In genomic region chr1:43653339-43653738, GRCh38 we compare ENCODE assay signal across 8 cellular contexts. TPM values are rescaled to one million over a fixed set of nuclear protein-coding genes. Genes with fewer than 3 reads are reported as not detected.
DNase-seq lines count a peak whose midpoint lies in the region; ATAC-seq lines count a peak whose summit lies in the region.

No MANE protein-coding gene starts in this region.

- peaks cover 28 to 52% of the 10 kb centered on the region in 2 experiments for H3K36me3 ChIP-seq in mesenchymal stem cell (ENCODE audit: control insufficient read depth in 1 of 2, insufficient read depth in 2 of 2, low read depth in 1 of 2, low read length in 2 of 2)

- H2BK120ac ChIP-seq in mesenchymal stem cell (ENCODE audit: low read depth, low read length): no peak overlapping the region

- intact Hi-C loops in Right ventricle myocardium inferior (cut with DNase I): loop anchor here (2.0 kb wide), 1 partner anchor 101 kb away; no protein-coding TSS in a partner anchor

- H2BK5ac ChIP-seq in mesenchymal stem cell (ENCODE audit: low read depth, low read length, poor library complexity, severe bottlenecking): no peak overlapping the region

- H3K79me1 ChIP-seq in mesenchymal stem cell (replicated peaks; ENCODE audit: low read length, poor library complexity, severe bottlenecking): peaks cover 12% of the 10 kb centered on the region

- no peak overlapping the region for H3K27ac ChIP-seq in mesenchymal stem cell (ENCODE audit: low read length, poor library complexity, severe bottlenecking)

- H3K4me3 ChIP-seq in Jurkat, Clone E6-1 (ENCODE audit: low read length): no peak overlapping the region
- no peak overlapping the region for H3K4me3 ChIP-seq in mesenchymal stem cell (ENCODE audit: insufficient read depth in 1 of 2, low read depth in 1 of 2, low read length in 2 of 2)

- H3K18ac ChIP-seq in mesenchymal stem cell (ENCODE audit: low read depth in 1 of 2, low read length in 2 of 2): no peak overlapping the region

- H3K4ac ChIP-seq in mesenchymal stem cell (ENCODE audit: low read depth in 1 of 2, low read length in 2 of 2): no peak overlapping the region

- WGBS in mesenchymal stem cell: 63% methylated on average over 3 of the region's 3 CpGs

- no peak overlapping the region for H4K91ac ChIP-seq in mesenchymal stem cell (ENCODE audit: low read length)

- DNase-seq in ELR (ENCODE audit: low read depth): peak; percentile 67
- peak; percentile 26 for DNase-seq in Jurkat, Clone E6-1 (ENCODE audit: low read depth, low spot score)
- peak in 32 of 58 donors; percentile 1 to 71 (median 20) for DNase-seq in anterior cingulate cortex (lab: John Stamatoyannopoulos, UW)
- DNase-seq in mesenchymal stem cell: peak; percentile 63
- DNase-seq in stimulated activated CD4-positive, alpha-beta T cell treated with anti-CD3 and anti-CD28 coated beads, Interleukin-2, amount 100 ng/mL, for 48 hours: no peak
- DNase-seq in Right ventricle myocardium inferior (ENCODE audit: missing footprints): no peak
- no peak for DNase-seq in foreskin melanocyte
- no peak for DNase-seq in activated effector memory CD4-positive, alpha-beta T cell treated with anti-CD3 and anti-CD28 coated beads, Interleukin-2, amount 50 U/mL, for 16 hours

- no peak overlapping the region for H2BK12ac ChIP-seq in mesenchymal stem cell (ENCODE audit: low read length in 2 of 2)

- no peak for ATAC-seq in Right ventricle myocardium inferior

- no peak overlapping the region for H2BK15ac ChIP-seq in mesenchymal stem cell (ENCODE audit: low read depth, poor library complexity, severe bottlenecking)

- peaks cover 8% of the 10 kb centered on the region for H3K4me1 ChIP-seq in mesenchymal stem cell (ENCODE audit: control insufficient read depth, insufficient read depth, low read depth, low read length)

- no peak overlapping the region for H3K14ac ChIP-seq in mesenchymal stem cell (ENCODE audit: low read length in 2 of 2)

- H3K23ac ChIP-seq in mesenchymal stem cell (ENCODE audit: low read length in 2 of 2): no peak overlapping the region

- H2AFZ ChIP-seq in mesenchymal stem cell (ENCODE audit: low read depth, low read length): no peak overlapping the region

- no peak overlapping the region for H4K8ac ChIP-seq in mesenchymal stem cell (ENCODE audit: low read length)

- peak overlapping the region; percentile 54 for H3K9ac ChIP-seq in mesenchymal stem cell (ENCODE audit: low read length)

- no peak overlapping the region for H2AK5ac ChIP-seq in mesenchymal stem cell (ENCODE audit: low read length, severe bottlenecking)

- H3K9me3 ChIP-seq in mesenchymal stem cell (ENCODE audit: control insufficient read depth, low read length): no peaks in the 10 kb centered on the region

- no peaks in the 10 kb centered on the region for H3K27me3 ChIP-seq in mesenchymal stem cell (ENCODE audit: control insufficient read depth in 1 of 2, insufficient read depth in 1 of 2, low read length in 2 of 2)

- no peak overlapping the region for H3K4me2 ChIP-seq in mesenchymal stem cell (ENCODE audit: low read length, poor library complexity, severe bottlenecking)

RNA-seq across cellular contexts. Expression of gene KDM4A, which starts 3.4 kb away (rescaled TPM):
- 35.6 TPM for polyA plus RNA-seq in Jurkat, Clone E6-1 (2012; ENCODE audit: insufficient read depth, insufficient read length)
- 22.4 TPM for polyA plus RNA-seq in mesenchymal stem cell (2013, experiment 1 of 2)
- 21.9 TPM for polyA plus RNA-seq in mesenchymal stem cell (2013, experiment 2 of 2)
- 15.2 TPM for total RNA-seq in Right ventricle myocardium inferior

RNA-seq across cellular contexts. Expression of gene ST3GAL3, which starts 54.0 kb away (rescaled TPM):
- polyA plus RNA-seq in Jurkat, Clone E6-1 (2012; ENCODE audit: insufficient read depth, insufficient read length): 33.3 TPM
- polyA plus RNA-seq in mesenchymal stem cell (2013, experiment 1 of 2): 8.2 TPM
- polyA plus RNA-seq in mesenchymal stem cell (2013, experiment 2 of 2): 8.4 TPM
- total RNA-seq in Right ventricle myocardium inferior: 22.0 TPM

Comparison
In these comparisons a context has a peak if more than half of its experiments do, and no peak if none do; other contexts are left out.
1. DNase-seq: peak in ELR (single experiment), Jurkat, Clone E6-1 (single experiment), anterior cingulate cortex (32 of 58) and mesenchymal stem cell (single experiment); none in stimulated activated CD4-positive, alpha-beta T cell treated with anti-CD3 and anti-CD28 coated beads, Interleukin-2, amount 100 ng/mL, for 48 hours (0 of 2), Right ventricle myocardium inferior (single experiment), foreskin melanocyte (single experiment) and activated effector memory CD4-positive, alpha-beta T cell treated with anti-CD3 and anti-CD28 coated beads, Interleukin-2, amount 50 U/mL, for 16 hours (single experiment).